1 cellular context compared by ENCODE assay signal in the genomic region with DNA sequence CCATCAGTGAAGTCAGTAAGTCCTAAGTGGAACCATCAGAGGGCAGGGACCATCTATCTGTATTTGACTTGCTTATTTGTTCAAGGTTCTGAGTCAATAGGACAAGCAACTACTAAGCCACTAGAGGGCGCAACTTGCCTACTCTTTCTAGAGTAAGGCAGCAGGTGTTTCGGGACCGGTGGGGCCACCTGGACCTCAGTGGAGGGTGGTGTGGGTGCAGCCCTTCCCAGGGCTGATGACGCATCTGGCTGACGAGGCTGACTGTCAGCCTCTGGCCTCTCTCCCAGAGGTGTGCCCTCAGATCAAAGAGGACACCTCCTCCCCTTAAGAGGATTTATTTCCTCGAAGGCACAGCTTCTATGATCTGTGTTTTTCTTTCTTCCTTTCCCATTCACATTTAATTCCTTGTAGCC.
TF ChIP-seq lines count a peak whose summit lies in the region.

No MANE protein-coding gene starts in this region.

TF ChIP-seq in HEK293, 187 proteins besides CTCF, POLR2A, EP300 and RAD21 (continued from another document):
- TF ChIP-seq INSM2 (tag by site-specific recombination; IDR thresholded peaks at IDR 0.05) (no peak), HOXC10 (CRISPR knock-in tag; IDR thresholded peaks at IDR 0.05) (no peak), ZNF548 (tag by site-specific recombination; IDR thresholded peaks at IDR 0.05) (no peak), TRIM28 (IDR thresholded peaks at IDR 0.05; ENCODE audit: borderline replicate concordance, low read length) (peak; percentile 64; the same call in 1 of the 2 replicates), ZFP69B (tag by site-specific recombination; IDR thresholded peaks at IDR 0.05) (peak; percentile 100), ZSCAN18 (tag by site-specific recombination; IDR thresholded peaks at IDR 0.05) (no peak), ZNF23 (tag by site-specific recombination; IDR thresholded peaks at IDR 0.05; ENCODE audit: borderline replicate concordance) (no peak), ZNF521 (tag by site-specific recombination; IDR thresholded peaks at IDR 0.05) (no peak), ZNF391 (tag by site-specific recombination; IDR thresholded peaks at IDR 0.05; ENCODE audit: borderline replicate concordance, low read depth) (peak; percentile 74), ZBTB17 (tag by site-specific recombination; IDR thresholded peaks at IDR 0.05) (peak; percentile 93), OSR2 (tag by site-specific recombination; IDR thresholded peaks at IDR 0.05) (0 out of 2 replicates have a peak, but pooled peaks have one; percentile 22)
- TF ChIP-seq, protein P1, sequence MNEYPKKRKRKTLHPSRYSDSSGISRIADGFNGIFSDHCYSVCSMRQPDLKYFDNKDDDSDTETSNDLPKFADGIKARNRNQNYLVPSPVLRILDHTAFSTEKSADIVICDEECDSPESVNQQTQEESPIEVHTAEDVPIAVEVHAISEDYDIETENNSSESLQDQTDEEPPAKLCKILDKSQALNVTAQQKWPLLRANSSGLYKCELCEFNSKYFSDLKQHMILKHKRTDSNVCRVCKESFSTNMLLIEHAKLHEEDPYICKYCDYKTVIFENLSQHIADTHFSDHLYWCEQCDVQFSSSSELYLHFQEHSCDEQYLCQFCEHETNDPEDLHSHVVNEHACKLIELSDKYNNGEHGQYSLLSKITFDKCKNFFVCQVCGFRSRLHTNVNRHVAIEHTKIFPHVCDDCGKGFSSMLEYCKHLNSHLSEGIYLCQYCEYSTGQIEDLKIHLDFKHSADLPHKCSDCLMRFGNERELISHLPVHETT (tag by site-specific recombination; IDR thresholded peaks at IDR 0.05): peak; percentile 87
- TF ChIP-seq, protein P2, sequence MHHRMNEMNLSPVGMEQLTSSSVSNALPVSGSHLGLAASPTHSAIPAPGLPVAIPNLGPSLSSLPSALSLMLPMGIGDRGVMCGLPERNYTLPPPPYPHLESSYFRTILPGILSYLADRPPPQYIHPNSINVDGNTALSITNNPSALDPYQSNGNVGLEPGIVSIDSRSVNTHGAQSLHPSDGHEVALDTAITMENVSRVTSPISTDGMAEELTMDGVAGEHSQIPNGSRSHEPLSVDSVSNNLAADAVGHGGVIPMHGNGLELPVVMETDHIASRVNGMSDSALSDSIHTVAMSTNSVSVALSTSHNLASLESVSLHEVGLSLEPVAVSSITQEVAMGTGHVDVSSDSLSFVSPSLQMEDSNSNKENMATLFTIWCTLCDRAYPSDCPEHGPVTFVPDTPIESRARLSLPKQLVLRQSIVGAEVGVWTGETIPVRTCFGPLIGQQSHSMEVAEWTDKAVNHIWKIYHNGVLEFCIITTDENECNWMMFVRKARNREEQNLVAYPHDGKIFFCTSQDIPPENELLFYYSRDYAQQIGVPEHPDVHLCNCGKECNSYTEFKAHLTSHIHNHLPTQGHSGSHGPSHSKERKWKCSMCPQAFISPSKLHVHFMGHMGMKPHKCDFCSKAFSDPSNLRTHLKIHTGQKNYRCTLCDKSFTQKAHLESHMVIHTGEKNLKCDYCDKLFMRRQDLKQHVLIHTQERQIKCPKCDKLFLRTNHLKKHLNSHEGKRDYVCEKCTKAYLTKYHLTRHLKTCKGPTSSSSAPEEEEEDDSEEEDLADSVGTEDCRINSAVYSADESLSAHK (tag by site-specific recombination; IDR thresholded peaks at IDR 0.05): no peak
